In genomic region chr21:45289655-45290515, GRCh38 we compare ENCODE assay signal across 1 cellular context.
TF ChIP-seq lines count a peak whose summit lies in the region.

No MANE protein-coding gene starts in this region.

TF ChIP-seq in H1, 55 proteins besides CTCF, POLR2A, EP300 and RAD21 (continued from another document):
- TF ChIP-seq HDAC6 (IDR thresholded peaks at IDR 0.05; ENCODE audit: low read depth, low read length) (no peak), CBX8 (IDR thresholded peaks at IDR 0.05; ENCODE audit: borderline replicate concordance, low read depth, low read length) (no peak), BCL11A (IDR thresholded peaks at IDR 0.05; ENCODE audit: low read depth in 2 of 2, low read length in 2 of 2) (no peak), JUN (IDR thresholded peaks at IDR 0.05; ENCODE audit: low read depth, low read length) (no peak), SP4 (IDR thresholded peaks at IDR 0.05; ENCODE audit: low read length) (no peak), PHF8 (conservative IDR thresholded peaks at IDR 0.05; ENCODE audit: low read depth, low read length) (no peak), SIN3A (conservative IDR thresholded peaks at IDR 0.05 in 1 of 2, IDR thresholded peaks at IDR 0.05 in 1 of 2; ENCODE audit: low read depth in 1 of 2, low read length in 2 of 2) (no peak), KDM5A (IDR thresholded peaks at IDR 0.05; ENCODE audit: low read length) (no peak), MAX (IDR thresholded peaks at IDR 0.05) (no peak), SP2 (IDR thresholded peaks at IDR 0.05; ENCODE audit: low read length) (no peak), RBBP5 (IDR thresholded peaks at IDR 0.05; ENCODE audit: borderline replicate concordance, low read depth, low read length) (no peak)
- TF ChIP-seq, protein P1, sequence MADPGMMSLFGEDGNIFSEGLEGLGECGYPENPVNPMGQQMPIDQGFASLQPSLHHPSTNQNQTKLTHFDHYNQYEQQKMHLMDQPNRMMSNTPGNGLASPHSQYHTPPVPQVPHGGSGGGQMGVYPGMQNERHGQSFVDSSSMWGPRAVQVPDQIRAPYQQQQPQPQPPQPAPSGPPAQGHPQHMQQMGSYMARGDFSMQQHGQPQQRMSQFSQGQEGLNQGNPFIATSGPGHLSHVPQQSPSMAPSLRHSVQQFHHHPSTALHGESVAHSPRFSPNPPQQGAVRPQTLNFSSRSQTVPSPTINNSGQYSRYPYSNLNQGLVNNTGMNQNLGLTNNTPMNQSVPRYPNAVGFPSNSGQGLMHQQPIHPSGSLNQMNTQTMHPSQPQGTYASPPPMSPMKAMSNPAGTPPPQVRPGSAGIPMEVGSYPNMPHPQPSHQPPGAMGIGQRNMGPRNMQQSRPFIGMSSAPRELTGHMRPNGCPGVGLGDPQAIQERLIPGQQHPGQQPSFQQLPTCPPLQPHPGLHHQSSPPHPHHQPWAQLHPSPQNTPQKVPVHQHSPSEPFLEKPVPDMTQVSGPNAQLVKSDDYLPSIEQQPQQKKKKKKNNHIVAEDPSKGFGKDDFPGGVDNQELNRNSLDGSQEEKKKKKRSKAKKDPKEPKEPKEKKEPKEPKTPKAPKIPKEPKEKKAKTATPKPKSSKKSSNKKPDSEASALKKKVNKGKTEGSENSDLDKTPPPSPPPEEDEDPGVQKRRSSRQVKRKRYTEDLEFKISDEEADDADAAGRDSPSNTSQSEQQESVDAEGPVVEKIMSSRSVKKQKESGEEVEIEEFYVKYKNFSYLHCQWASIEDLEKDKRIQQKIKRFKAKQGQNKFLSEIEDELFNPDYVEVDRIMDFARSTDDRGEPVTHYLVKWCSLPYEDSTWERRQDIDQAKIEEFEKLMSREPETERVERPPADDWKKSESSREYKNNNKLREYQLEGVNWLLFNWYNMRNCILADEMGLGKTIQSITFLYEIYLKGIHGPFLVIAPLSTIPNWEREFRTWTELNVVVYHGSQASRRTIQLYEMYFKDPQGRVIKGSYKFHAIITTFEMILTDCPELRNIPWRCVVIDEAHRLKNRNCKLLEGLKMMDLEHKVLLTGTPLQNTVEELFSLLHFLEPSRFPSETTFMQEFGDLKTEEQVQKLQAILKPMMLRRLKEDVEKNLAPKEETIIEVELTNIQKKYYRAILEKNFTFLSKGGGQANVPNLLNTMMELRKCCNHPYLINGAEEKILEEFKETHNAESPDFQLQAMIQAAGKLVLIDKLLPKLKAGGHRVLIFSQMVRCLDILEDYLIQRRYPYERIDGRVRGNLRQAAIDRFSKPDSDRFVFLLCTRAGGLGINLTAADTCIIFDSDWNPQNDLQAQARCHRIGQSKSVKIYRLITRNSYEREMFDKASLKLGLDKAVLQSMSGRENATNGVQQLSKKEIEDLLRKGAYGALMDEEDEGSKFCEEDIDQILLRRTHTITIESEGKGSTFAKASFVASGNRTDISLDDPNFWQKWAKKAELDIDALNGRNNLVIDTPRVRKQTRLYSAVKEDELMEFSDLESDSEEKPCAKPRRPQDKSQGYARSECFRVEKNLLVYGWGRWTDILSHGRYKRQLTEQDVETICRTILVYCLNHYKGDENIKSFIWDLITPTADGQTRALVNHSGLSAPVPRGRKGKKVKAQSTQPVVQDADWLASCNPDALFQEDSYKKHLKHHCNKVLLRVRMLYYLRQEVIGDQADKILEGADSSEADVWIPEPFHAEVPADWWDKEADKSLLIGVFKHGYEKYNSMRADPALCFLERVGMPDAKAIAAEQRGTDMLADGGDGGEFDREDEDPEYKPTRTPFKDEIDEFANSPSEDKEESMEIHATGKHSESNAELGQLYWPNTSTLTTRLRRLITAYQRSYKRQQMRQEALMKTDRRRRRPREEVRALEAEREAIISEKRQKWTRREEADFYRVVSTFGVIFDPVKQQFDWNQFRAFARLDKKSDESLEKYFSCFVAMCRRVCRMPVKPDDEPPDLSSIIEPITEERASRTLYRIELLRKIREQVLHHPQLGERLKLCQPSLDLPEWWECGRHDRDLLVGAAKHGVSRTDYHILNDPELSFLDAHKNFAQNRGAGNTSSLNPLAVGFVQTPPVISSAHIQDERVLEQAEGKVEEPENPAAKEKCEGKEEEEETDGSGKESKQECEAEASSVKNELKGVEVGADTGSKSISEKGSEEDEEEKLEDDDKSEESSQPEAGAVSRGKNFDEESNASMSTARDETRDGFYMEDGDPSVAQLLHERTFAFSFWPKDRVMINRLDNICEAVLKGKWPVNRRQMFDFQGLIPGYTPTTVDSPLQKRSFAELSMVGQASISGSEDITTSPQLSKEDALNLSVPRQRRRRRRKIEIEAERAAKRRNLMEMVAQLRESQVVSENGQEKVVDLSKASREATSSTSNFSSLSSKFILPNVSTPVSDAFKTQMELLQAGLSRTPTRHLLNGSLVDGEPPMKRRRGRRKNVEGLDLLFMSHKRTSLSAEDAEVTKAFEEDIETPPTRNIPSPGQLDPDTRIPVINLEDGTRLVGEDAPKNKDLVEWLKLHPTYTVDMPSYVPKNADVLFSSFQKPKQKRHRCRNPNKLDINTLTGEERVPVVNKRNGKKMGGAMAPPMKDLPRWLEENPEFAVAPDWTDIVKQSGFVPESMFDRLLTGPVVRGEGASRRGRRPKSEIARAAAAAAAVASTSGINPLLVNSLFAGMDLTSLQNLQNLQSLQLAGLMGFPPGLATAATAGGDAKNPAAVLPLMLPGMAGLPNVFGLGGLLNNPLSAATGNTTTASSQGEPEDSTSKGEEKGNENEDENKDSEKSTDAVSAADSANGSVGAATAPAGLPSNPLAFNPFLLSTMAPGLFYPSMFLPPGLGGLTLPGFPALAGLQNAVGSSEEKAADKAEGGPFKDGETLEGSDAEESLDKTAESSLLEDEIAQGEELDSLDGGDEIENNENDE (IDR thresholded peaks at IDR 0.05; ENCODE audit: insufficient replicate concordance, low read length): no peak
